8 cellular contexts compared by ENCODE assay signal in the genomic region with DNA sequence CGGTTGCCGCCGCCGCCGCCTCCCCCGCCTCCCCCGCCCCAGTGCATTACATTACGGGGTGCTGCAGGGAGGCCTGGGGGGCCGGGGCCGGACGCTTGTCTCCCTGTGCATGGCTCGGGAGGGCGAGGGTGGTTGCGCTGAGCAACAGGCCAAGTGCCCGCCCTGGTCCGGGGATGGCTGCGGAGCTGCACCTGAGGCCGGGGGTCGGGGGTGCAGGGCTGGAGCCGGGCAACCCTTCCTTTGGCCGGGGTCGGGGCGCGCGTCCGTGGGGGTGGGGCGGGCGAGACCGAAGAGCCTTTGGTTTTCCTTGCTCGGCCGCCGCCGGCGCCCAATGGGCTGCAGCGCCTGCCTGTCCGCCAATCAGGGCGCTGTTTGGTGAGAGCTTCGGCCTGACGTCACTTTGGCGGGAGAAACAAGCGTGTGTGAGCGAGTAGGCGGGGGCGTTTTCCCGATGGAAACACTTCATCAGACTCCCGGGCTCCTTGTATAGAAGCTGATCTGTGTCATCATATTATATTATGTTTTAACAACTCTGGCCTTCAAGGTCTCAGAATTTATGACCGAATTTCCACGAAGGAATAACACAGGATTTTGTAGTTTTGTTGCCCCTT. TPM values are rescaled to one million over a fixed set of nuclear protein-coding genes. Genes with fewer than 3 reads are reported as not detected.
DNase-seq lines count a peak whose midpoint lies in the region; ATAC-seq and TF ChIP-seq lines count a peak whose summit lies in the region.

No MANE protein-coding gene starts in this region.

- H3K36me3 ChIP-seq in SU-DHL-6 (ENCODE audit: low read length) = peaks cover 5% of the 10 kb centered on the region; the same call in 1 of the 2 replicates
- H3K36me3 ChIP-seq in osteoblast (ENCODE audit: insufficient read depth, low read length) = no peaks in the 10 kb centered on the region

- no peak for TF ChIP-seq CTCF in SU-DHL-6 (IDR thresholded peaks at IDR 0.05; ENCODE audit: insufficient read depth, low read length, poor library complexity, severe bottlenecking)
- TF ChIP-seq CTCF in osteoblast (IDR thresholded peaks at IDR 0.05; ENCODE audit: extremely low read depth, low read depth, low read length) = no peak

- H3K9me3 ChIP-seq in SU-DHL-6 (ENCODE audit: insufficient read depth, low read length) = no peaks in the 10 kb centered on the region
- H3K9me3 ChIP-seq in osteoblast (ENCODE audit: low read depth, low read length) = no peaks in the 10 kb centered on the region

- H4K20me1 ChIP-seq in SU-DHL-6 (ENCODE audit: low read depth, low read length) (0 out of 2 replicates have a peak, but pooled peaks cover 4% of the 10 kb centered on the region), osteoblast (ENCODE audit: insufficient read depth, low read length) (peaks cover 14% of the 10 kb centered on the region)

- POLR2A ChIA-PET in activated naive CD8-positive, alpha-beta T cell treated with anti-CD3 and anti-CD28 coated beads, Interleukin-2, amount 10 ng/mL, durations not matched to agents 7 days and 5 days (lab: Charles Lee) = interaction anchor here (2.3 to 3.4 kb wide), 2 partner anchors 49 to 60 kb away, joined by 7 to 18 read pairs; partner anchors contain the start of genes CDK12 and MED1

- DNase-seq in GDM1 (lab: John Stamatoyannopoulos, UW) (peak; percentile 87), NCI-H1105 treated with DMSO at 0.1 percent for 48 hours (lab: John Stamatoyannopoulos, UW) (peak; percentile 88), Right ventricle myocardium superior (peak; percentile 96), osteoblast (ENCODE audit: insufficient read length, low spot score, missing footprints) (peak; percentile 98)
- peak; percentile 89 for DNase-seq in activated naive CD8-positive, alpha-beta T cell treated with anti-CD3 and anti-CD28 coated beads, Interleukin-2, amount 10 ng/mL, durations not matched to agents 7 days and 5 days

- H3F3A ChIP-seq in SU-DHL-6 (ENCODE audit: insufficient read depth) = peaks cover 34% of the 10 kb centered on the region

- H3K79me2 ChIP-seq in SU-DHL-6 (ENCODE audit: insufficient read depth, low read length) = no peaks in the 10 kb centered on the region
- peaks cover 38% of the 10 kb centered on the region for H3K79me2 ChIP-seq in osteoblast (ENCODE audit: insufficient read depth, low read length)

- H3K9ac ChIP-seq in SU-DHL-6 (ENCODE audit: low read length) = peak overlapping the region; percentile 68

- no peaks in the 10 kb centered on the region for H3K9me2 ChIP-seq in SU-DHL-6 (replicated peaks; ENCODE audit: insufficient read depth, low read length)

- ATAC-seq in HG02623 (IDR thresholded peaks at IDR 0.05; ENCODE audit: unreplicated experiment) (peak; percentile 55), Right ventricle myocardium superior (ENCODE audit: poor library complexity) (peak; percentile 91)
- peak; percentile 70 for ATAC-seq in activated naive CD8-positive, alpha-beta T cell treated with anti-CD3 and anti-CD28 coated beads, Interleukin-2, amount 10 ng/mL, durations not matched to agents 7 days and 5 days (ENCODE audit: low read depth)

- H3K36me3 Mint-ChIP-seq in activated naive CD8-positive, alpha-beta T cell treated with anti-CD3 and anti-CD28 coated beads, Interleukin-2, amount 10 ng/mL, durations not matched to agents 7 days and 5 days = peaks cover 3% of the 10 kb centered on the region

- H2AFZ ChIP-seq in SU-DHL-6 (ENCODE audit: low read depth, low read length, severe bottlenecking) (peak overlapping the region; percentile 98), osteoblast (ENCODE audit: low read length) (no peak overlapping the region)

- intact Hi-C loops in Right ventricle myocardium superior (cut with DNase I) = no loop called here

- peak overlapping the region; percentile 52 for H3K27ac Mint-ChIP-seq in activated naive CD8-positive, alpha-beta T cell treated with anti-CD3 and anti-CD28 coated beads, Interleukin-2, amount 10 ng/mL, durations not matched to agents 7 days and 5 days

- H3K9me3 Mint-ChIP-seq in activated naive CD8-positive, alpha-beta T cell treated with anti-CD3 and anti-CD28 coated beads, Interleukin-2, amount 10 ng/mL, durations not matched to agents 7 days and 5 days = no peaks in the 10 kb centered on the region

- peak overlapping the region; percentile 95 for H3K4me3 Mint-ChIP-seq in activated naive CD8-positive, alpha-beta T cell treated with anti-CD3 and anti-CD28 coated beads, Interleukin-2, amount 10 ng/mL, durations not matched to agents 7 days and 5 days

- H3K4me3 ChIP-seq in SU-DHL-6 (ENCODE audit: insufficient read depth, low read length, poor library complexity, severe bottlenecking) = peak overlapping the region; percentile 91
- H3K4me3 ChIP-seq in osteoblast (ENCODE audit: insufficient read depth, low read length) = peak overlapping the region; percentile 92

- no peaks in the 10 kb centered on the region for H3K27me3 Mint-ChIP-seq in activated naive CD8-positive, alpha-beta T cell treated with anti-CD3 and anti-CD28 coated beads, Interleukin-2, amount 10 ng/mL, durations not matched to agents 7 days and 5 days

- H3K27me3 ChIP-seq in SU-DHL-6 (ENCODE audit: low read length) (no peaks in the 10 kb centered on the region), osteoblast (ENCODE audit: insufficient read depth, low read length) (no peaks in the 10 kb centered on the region)

- peaks cover 22% of the 10 kb centered on the region for H3K4me1 Mint-ChIP-seq in activated naive CD8-positive, alpha-beta T cell treated with anti-CD3 and anti-CD28 coated beads, Interleukin-2, amount 10 ng/mL, durations not matched to agents 7 days and 5 days

- peaks cover 32% of the 10 kb centered on the region for H3K4me1 ChIP-seq in osteoblast (ENCODE audit: insufficient read depth, low read length)

- peak overlapping the region; percentile 64 for H3K4me2 ChIP-seq in SU-DHL-6 (ENCODE audit: low read depth, low read length, poor library complexity, severe bottlenecking)
- H3K4me2 ChIP-seq in osteoblast (ENCODE audit: insufficient read depth, low read length) = peak overlapping the region; percentile 95

- H3K27ac ChIP-seq in SU-DHL-6 (ENCODE audit: low read depth, low read length) = peak overlapping the region; percentile 21; the same call in 1 of the 2 replicates
- no peak overlapping the region for H3K27ac ChIP-seq in osteoblast (ENCODE audit: low read depth, low read length)
- H3K27ac ChIP-seq in temporal lobe (ENCODE audit: low read depth, low read length) = peak overlapping the region; percentile 88

RNA-seq across cellular contexts. Expression of gene FBXL20, which starts 1.0 kb away (rescaled TPM):
- 10 to 100 TPM; 20.0 to 21.0 TPM for total RNA-seq in activated naive CD8-positive, alpha-beta T cell treated with anti-CD3 and anti-CD28 coated beads, Interleukin-2, amount 10 ng/mL, durations not matched to agents 7 days and 5 days
- total RNA-seq in Right ventricle myocardium superior = 12.1 TPM
- 20.3 and 22.1 TPM in 2 replicates for total RNA-seq in osteoblast
- 20.9 TPM for total RNA-seq in temporal lobe

RNA-seq across cellular contexts. Expression of gene MED1, which starts 48.7 kb away (rescaled TPM):
- total RNA-seq in activated naive CD8-positive, alpha-beta T cell treated with anti-CD3 and anti-CD28 coated beads, Interleukin-2, amount 10 ng/mL, durations not matched to agents 7 days and 5 days = 10 to 100 TPM; 51.8 to 55.0 TPM
- total RNA-seq in Right ventricle myocardium superior = 21.2 TPM
- 24.6 and 25.0 TPM in 2 replicates for total RNA-seq in osteoblast
- 31.0 TPM for total RNA-seq in temporal lobe

RNA-seq across cellular contexts. Expression of gene CDK12, which starts 58.9 kb away (rescaled TPM):
- total RNA-seq in activated naive CD8-positive, alpha-beta T cell treated with anti-CD3 and anti-CD28 coated beads, Interleukin-2, amount 10 ng/mL, durations not matched to agents 7 days and 5 days = 10 to 100 TPM; 86.6 to 87.6 TPM
- 16.7 TPM for total RNA-seq in Right ventricle myocardium superior
- total RNA-seq in osteoblast = 36.6 and 40.4 TPM in 2 replicates
- total RNA-seq in temporal lobe = 19.7 TPM
